13 cellular contexts compared by ENCODE assay signal in genomic region chr17:31680126-31680525, GRCh38.
DNase-seq lines count a peak whose midpoint lies in the region; ATAC-seq, FAIRE-seq and TF ChIP-seq lines count a peak whose summit lies in the region.
"Had no signal": no experiment of that assay in that cellular context is flagged by ENCODE, and none has a peak within 500 bp of the region (broad histone marks: within the 10 kb centered on the region; RNA-seq: fewer than 3 reads in every experiment).

No MANE protein-coding gene starts in this region.

- FAIRE-seq in frontal cortex (lab: Jason Lieb, UNC) = no peak

- no peaks in the 10 kb centered on the region for H3K36me3 Mint-ChIP-seq in activated CD4-positive, alpha-beta T cell treated with anti-CD3 and anti-CD28 coated beads, Interleukin-2, amount 10 ng/mL, durations not matched to agents 24 days and 14 days (ENCODE audit: low read depth)
- H3K36me3 Mint-ChIP-seq in stimulated activated memory B cell treated with anti-CD40 and anti-IgM and Interleukin-4, amounts not matched to agents 10 μg/mL and 1 μg/mL and 100 μg/mL, for 72 hours = no peaks in the 10 kb centered on the region
- H3K36me3 Mint-ChIP-seq: WTC11 had no signal

- no peak for TF ChIP-seq POLR2A in esophagus muscularis mucosa (IDR thresholded peaks at IDR 0.05; ENCODE audit: low read depth)

- peaks cover 0 to 4% (median 0%) of the 10 kb centered on the region in 4 donors for H3K27me3 ChIP-seq in esophagus muscularis mucosa
- H3K27me3 ChIP-seq: suprapubic skin had no signal

- WGBS in esophagus muscularis mucosa = 79% methylated on average over 8 of the region's 8 CpGs

- no peak for TF ChIP-seq EP300 in esophagus muscularis mucosa (IDR thresholded peaks at IDR 0.05)

- H3K4me3 ChIP-seq in esophagus muscularis mucosa = no peak overlapping the region
- H3K4me3 ChIP-seq: suprapubic skin had no signal

- H3K27ac Mint-ChIP-seq in activated CD4-positive, alpha-beta T cell treated with anti-CD3 and anti-CD28 coated beads, Interleukin-2, amount 10 ng/mL, durations not matched to agents 24 days and 14 days = peak overlapping the region; percentile 42
- peak overlapping the region; percentile 9 for H3K27ac Mint-ChIP-seq in stimulated activated memory B cell treated with anti-CD40 and anti-IgM and Interleukin-4, amounts not matched to agents 10 μg/mL and 1 μg/mL and 100 μg/mL, for 72 hours
- H3K27ac Mint-ChIP-seq: WTC11 had no signal

- peak; percentile 78 for DNase-seq in activated CD4-positive, alpha-beta T cell treated with anti-CD3 and anti-CD28 coated beads, Interleukin-2, amount 10 ng/mL, durations not matched to agents 24 days and 14 days
- DNase-seq in activated CD4-positive, alpha-beta T cell treated with anti-CD3 and anti-CD28 coated beads, Interleukin-2, amount 50 U/mL, for 1 hour = no peak
- DNase-seq in SKM-1 treated with dmso at 0.1 percent for 144 hours (lab: John Stamatoyannopoulos, UW; ENCODE audit: unreplicated experiment) = peak; percentile 84
- DNase-seq in esophagus muscularis mucosa (ENCODE audit: extremely low spot score) = peak; percentile 57
- DNase-seq in frontal cortex (ENCODE audit: low spot score in 2 of 2) = no peak
- DNase-seq in OCI-M1 (lab: John Stamatoyannopoulos, UW) = no peak
- DNase-seq: cortex of kidney, foreskin melanocyte, NCI-H446 had no signal

- no peak overlapping the region for H3K4me3 Mint-ChIP-seq in activated CD4-positive, alpha-beta T cell treated with anti-CD3 and anti-CD28 coated beads, Interleukin-2, amount 10 ng/mL, durations not matched to agents 24 days and 14 days
- no peak overlapping the region for H3K4me3 Mint-ChIP-seq in stimulated activated memory B cell treated with anti-CD40 and anti-IgM and Interleukin-4, amounts not matched to agents 10 μg/mL and 1 μg/mL and 100 μg/mL, for 72 hours
- H3K4me3 Mint-ChIP-seq: WTC11 had no signal

- ATAC-seq in stimulated activated memory B cell treated with anti-CD40 and anti-IgM and Interleukin-4, amounts not matched to agents 10 μg/mL and 1 μg/mL and 100 μg/mL, for 72 hours = peak; percentile 89
- no peak for ATAC-seq in HG03097 (IDR thresholded peaks at IDR 0.05; ENCODE audit: low FRiP score, unreplicated experiment)
- ATAC-seq: WTC11 had no signal

- no peaks in the 10 kb centered on the region for H3K36me3 ChIP-seq in esophagus muscularis mucosa
- H3K36me3 ChIP-seq: suprapubic skin had no signal

- peaks cover 20% of the 10 kb centered on the region for H3K27me3 Mint-ChIP-seq in activated CD4-positive, alpha-beta T cell treated with anti-CD3 and anti-CD28 coated beads, Interleukin-2, amount 10 ng/mL, durations not matched to agents 24 days and 14 days
- peaks cover 62% of the 10 kb centered on the region for H3K27me3 Mint-ChIP-seq in stimulated activated memory B cell treated with anti-CD40 and anti-IgM and Interleukin-4, amounts not matched to agents 10 μg/mL and 1 μg/mL and 100 μg/mL, for 72 hours

- H3K9me3 ChIP-seq in esophagus muscularis mucosa = no peaks in the 10 kb centered on the region
- H3K9me3 ChIP-seq: suprapubic skin had no signal

- peaks cover 8% of the 10 kb centered on the region for H3K4me1 Mint-ChIP-seq in activated CD4-positive, alpha-beta T cell treated with anti-CD3 and anti-CD28 coated beads, Interleukin-2, amount 10 ng/mL, durations not matched to agents 24 days and 14 days
- peaks cover 10% of the 10 kb centered on the region for H3K4me1 Mint-ChIP-seq in stimulated activated memory B cell treated with anti-CD40 and anti-IgM and Interleukin-4, amounts not matched to agents 10 μg/mL and 1 μg/mL and 100 μg/mL, for 72 hours

- intact Hi-C loops in activated CD4-positive, alpha-beta T cell treated with anti-CD3 and anti-CD28 coated beads, Interleukin-2, amount 10 ng/mL, durations not matched to agents 24 days and 14 days (cut with micrococcal nuclease) = no loop called here
- intact Hi-C loops in esophagus muscularis mucosa (cut with DNase I) = no loop called here

- H3K27ac ChIP-seq in esophagus muscularis mucosa (replicated peaks in 1 of 4) = no peak overlapping the region
- H3K27ac ChIP-seq: suprapubic skin had no signal

- peaks cover 0 to 6% (median 0%) of the 10 kb centered on the region in 4 donors for H3K4me1 ChIP-seq in esophagus muscularis mucosa

- no peak for TF ChIP-seq CTCF in esophagus muscularis mucosa (IDR thresholded peaks at IDR 0.05)

- no peaks in the 10 kb centered on the region for H3K9me3 Mint-ChIP-seq in activated CD4-positive, alpha-beta T cell treated with anti-CD3 and anti-CD28 coated beads, Interleukin-2, amount 10 ng/mL, durations not matched to agents 24 days and 14 days
- no peaks in the 10 kb centered on the region for H3K9me3 Mint-ChIP-seq in stimulated activated memory B cell treated with anti-CD40 and anti-IgM and Interleukin-4, amounts not matched to agents 10 μg/mL and 1 μg/mL and 100 μg/mL, for 72 hours

Comparison
In these comparisons a context has a peak if more than half of its experiments do, and no peak if none do; other contexts are left out.
1. DNase-seq: peak in activated CD4-positive, alpha-beta T cell treated with anti-CD3 and anti-CD28 coated beads, Interleukin-2, amount 10 ng/mL, durations not matched to agents 24 days and 14 days (single experiment), SKM-1 treated with dmso at 0.1 percent for 144 hours (single experiment) and esophagus muscularis mucosa (single experiment); none in activated CD4-positive, alpha-beta T cell treated with anti-CD3 and anti-CD28 coated beads, Interleukin-2, amount 50 U/mL, for 1 hour (single experiment), frontal cortex (0 of 2) and OCI-M1 (single experiment).